Comparison of ENCODE assay signal across 28 cellular contexts in the genomic region with DNA sequence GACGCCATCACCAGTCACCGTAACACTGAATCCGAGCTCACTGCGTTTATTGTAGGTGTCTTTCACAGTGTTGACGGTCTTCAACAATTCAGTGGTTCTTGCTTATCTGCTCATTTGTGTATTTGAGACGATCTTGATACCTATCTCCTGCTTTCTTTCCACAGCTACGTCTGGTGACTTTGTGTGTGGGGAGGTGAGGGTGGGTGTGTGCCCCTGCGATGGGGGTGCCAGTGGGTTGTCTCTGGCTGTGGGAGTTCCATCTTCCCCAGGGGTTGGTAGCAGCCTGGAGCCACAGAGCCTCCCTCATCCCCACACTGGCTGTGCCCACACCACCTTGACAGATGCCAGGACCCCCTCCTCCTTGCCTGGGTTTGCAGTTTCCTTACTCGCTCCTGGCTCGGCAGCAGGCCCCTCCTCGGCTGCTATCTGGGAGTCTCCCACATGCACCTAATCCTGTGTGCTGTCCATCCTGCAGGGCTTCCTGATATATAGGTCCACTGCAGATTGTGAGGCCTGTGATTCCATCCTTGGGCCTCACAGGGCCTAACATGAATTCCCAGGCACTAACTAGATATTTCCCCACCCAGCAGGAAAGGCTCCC.
"Had no signal": no experiment of that assay in that cellular context is flagged by ENCODE, and none has a peak within 500 bp of the region (broad histone marks: within the 10 kb centered on the region; RNA-seq: fewer than 3 reads in every experiment).

No MANE protein-coding gene starts in this region.

- H3K27ac ChIP-seq: adrenal gland, KMS-11, SJCRH30, VCaP had no signal

- H3K36me3 ChIP-seq: adrenal gland, SJCRH30 had no signal

- H3K9ac ChIP-seq: KMS-11, SK-N-SH had no signal

- H3K9me3 ChIP-seq: adrenal gland, SJCRH30, SK-N-SH had no signal

- DNase-seq: activated CD4-positive, alpha-beta memory T cell treated with anti-CD3 and anti-CD28 coated beads, Interleukin-2, amount 10 ng/mL, durations not matched to agents 7 days and 5 days; activated CD4-positive, alpha-beta T cell treated with anti-CD3 and anti-CD28 coated beads for 36 hours; activated CD4-positive, alpha-beta T cell treated with anti-CD3 and anti-CD28 coated beads, Interleukin-2, amount 50 U/mL, for 1 hour; activated naive CD4-positive, alpha-beta T cell treated with anti-CD3 and anti-CD28 coated beads, Interleukin-2, amount 50 U/mL, for 16 hours; activated naive CD8-positive, alpha-beta T cell treated with anti-CD3 and anti-CD28 coated beads, Interleukin-2, amount 10 ng/mL, durations not matched to agents 7 days and 5 days; activated T-cell treated with anti-CD3 and anti-CD28 coated beads, Interleukin-2, amount 50 U/mL, for 48 hours; anterior cingulate cortex; caudate nucleus; NCI-H1092; NCI-H1417; NCI-H1694; NCI-H2029; NCI-H2107; NCI-H345; NCI-H510A treated with DMSO at 0.1 percent for 48 hours; NCI-H69; NK-92 treated with Interleukin-12 subunit alpha and Interleukin-12 subunit beta, amount 100 ng/mL, for 24 hours; OCI-M1; RPMI8226; SJCRH30; SK-N-SH; T-helper 1 cell had no signal

- H3K4me3 ChIP-seq: adrenal gland, SJCRH30 had no signal

- H3K4me2 ChIP-seq: KMS-11, SK-N-SH had no signal

- ATAC-seq: activated CD4-positive, alpha-beta T cell treated with anti-CD3 and anti-CD28 coated beads for 36 hours; activated T-helper 17 cell treated with anti-CD3 and anti-CD28 coated beads, Interleukin-2, amount 50 U/mL, for 72 hours; Panc1; Right ventricle myocardium inferior had no signal

- H3K27me3 ChIP-seq: adrenal gland, SJCRH30 had no signal
